ENCODE assay signal across 17 cellular contexts in the genomic region with DNA sequence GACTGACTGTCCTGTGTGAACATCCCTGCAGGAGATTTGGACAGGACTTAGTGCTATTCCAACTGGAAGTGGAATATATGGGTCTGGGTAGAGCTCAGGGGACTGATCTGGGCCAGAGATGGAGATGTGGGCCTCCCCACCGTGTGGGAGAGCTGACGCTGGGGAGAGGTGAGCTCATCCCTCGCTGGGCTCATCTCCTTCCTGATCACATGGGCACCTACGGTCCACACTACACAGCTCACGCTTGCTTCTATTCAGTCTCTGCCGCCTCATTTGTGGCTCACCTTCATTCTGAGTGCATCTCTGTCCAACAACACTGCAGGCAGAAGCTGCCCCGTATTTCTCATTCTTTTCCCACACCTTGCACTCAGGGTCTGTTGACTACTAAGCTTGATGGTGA. TPM values are rescaled to one million over a fixed set of nuclear protein-coding genes. Genes with fewer than 3 reads are reported as not detected.
"Had no signal": no experiment of that assay in that cellular context is flagged by ENCODE, and none has a peak within 500 bp of the region (broad histone marks: within the 10 kb centered on the region; RNA-seq: fewer than 3 reads in every experiment).

No MANE protein-coding gene starts in this region.

- H3K4me3 Mint-ChIP-seq: central memory CD8-positive, alpha-beta T cell; dendritic cell treated with granulocyte-macrophage colony-stimulating factor and Interleukin-4, amounts not matched to agents 40 ng/mL and 50 ng/mL, for 4 days; T-cell had no signal

- H3K4me3 ChIP-seq: body of pancreas, hepatocyte, right atrium auricular region, skin epidermis, tibial artery had no signal

- ATAC-seq: body of pancreas, T-cell had no signal

- H3K9me3 ChIP-seq: body of pancreas, right atrium auricular region, tibial artery had no signal

- H3K27me3 Mint-ChIP-seq: central memory CD8-positive, alpha-beta T cell; T-cell had no signal

- H3K27me3 ChIP-seq: body of pancreas, hepatocyte, right atrium auricular region, tibial artery had no signal

- H3K27ac ChIP-seq: body of pancreas, hepatocyte, right atrium auricular region, skin epidermis, tibial artery, VCaP had no signal

- DNase-seq: activated CD4-positive, alpha-beta T cell treated with anti-CD3 and anti-CD28 coated beads for 48 hours; activated gamma-delta T cell treated with Interleukin-2 at 50 U/mL for 16 hours; activated T-cell treated with anti-CD3 and anti-CD28 coated beads for 4 hours; amniotic stem cell; body of pancreas; erythroblast; T-cell; tibial artery had no signal

- H3K9me3 Mint-ChIP-seq: central memory CD8-positive, alpha-beta T cell; dendritic cell treated with granulocyte-macrophage colony-stimulating factor and Interleukin-4, amounts not matched to agents 40 ng/mL and 50 ng/mL, for 4 days; T-cell had no signal

- H3K27ac Mint-ChIP-seq: dendritic cell treated with granulocyte-macrophage colony-stimulating factor and Interleukin-4, amounts not matched to agents 40 ng/mL and 50 ng/mL, for 4 days had no signal

RNA-seq across cellular contexts. Expression of a gene that starts 26.2 kb away (rescaled TPM):
- total RNA-seq: posterior vena cava, right atrium auricular region had no signal

RNA-seq across cellular contexts. Expression of a gene that starts 39.9 kb away (rescaled TPM):
- total RNA-seq: activated CD8-positive, alpha-beta memory T cell treated with anti-CD3 and anti-CD28 coated beads for 36 hours; lower leg skin; posterior vena cava had no signal
